13 cellular contexts compared by ENCODE assay signal in the genomic region with DNA sequence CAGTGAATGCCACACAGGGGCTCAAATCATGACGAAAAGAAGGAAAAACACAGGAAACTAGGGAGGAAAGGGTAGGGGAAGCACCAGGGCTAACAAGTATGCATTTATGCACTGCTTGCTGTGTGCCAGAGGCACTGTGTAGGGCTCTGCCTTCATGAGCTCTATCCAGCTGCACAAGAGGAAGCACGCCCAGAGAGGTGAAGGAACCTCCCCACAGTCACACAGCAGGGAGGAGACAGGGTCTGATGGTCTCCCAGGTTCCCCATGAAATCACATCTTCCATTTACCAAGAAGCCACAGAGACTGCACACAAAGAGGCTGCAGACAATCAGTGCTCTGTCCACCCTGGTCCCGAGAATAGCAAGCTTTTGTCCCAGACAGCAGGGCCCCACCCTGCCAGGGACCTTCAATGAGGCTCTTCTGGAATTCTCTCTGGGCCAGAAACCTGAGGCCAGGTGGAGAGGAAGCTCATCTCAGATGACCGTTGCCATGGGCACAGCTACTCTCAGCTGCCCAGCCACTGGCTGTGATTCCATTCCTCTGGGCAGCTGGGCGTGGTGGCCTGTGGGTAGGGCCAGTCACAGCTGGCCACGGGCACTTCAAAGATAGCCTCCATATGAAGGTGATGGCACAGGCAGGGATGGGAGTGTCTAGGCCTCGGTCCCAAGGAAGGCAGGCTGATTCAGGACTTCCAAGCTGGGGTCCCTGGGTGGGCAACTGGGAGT. TPM values are rescaled to one million over a fixed set of nuclear protein-coding genes. Genes with fewer than 3 reads are reported as not detected.
DNase-seq lines count a peak whose midpoint lies in the region; ATAC-seq and TF ChIP-seq lines count a peak whose summit lies in the region.
"Had no signal": no experiment of that assay in that cellular context is flagged by ENCODE, and none has a peak within 500 bp of the region (broad histone marks: within the 10 kb centered on the region; RNA-seq: fewer than 3 reads in every experiment).

No MANE protein-coding gene starts in this region.

- H3K36me3 ChIP-seq in mammary epithelial cell (ENCODE audit: insufficient read depth, low read length) = no peaks in the 10 kb centered on the region
- H3K36me3 ChIP-seq in HAP-1 (replicated peaks) = no peaks in the 10 kb centered on the region

- intact Hi-C loops in mammary epithelial cell (cut with micrococcal nuclease) = loop anchor here (1.0 to 10.0 kb wide), 2 partner anchors 21 to 326 kb away; no protein-coding TSS in a partner anchor
- intact Hi-C loops in activated CD4-positive, alpha-beta memory T cell treated with anti-CD3 and anti-CD28 coated beads for 36 hours (cut with micrococcal nuclease) = no loop called here

- peak overlapping the region; percentile 46 for H3K9ac ChIP-seq in mammary epithelial cell (ENCODE audit: insufficient read depth, low read length)

- WGBS in mammary epithelial cell (ENCODE audit: low coverage, missing lambda C conversion rate) = 55% methylated on average over 3 of the region's 7 CpGs

- ATAC-seq in HG03521 (IDR thresholded peaks at IDR 0.05; ENCODE audit: unreplicated experiment) = no peak
- no peak for ATAC-seq in HG02798 (IDR thresholded peaks at IDR 0.05; ENCODE audit: poor library complexity, unreplicated experiment)

- no peaks in the 10 kb centered on the region for H3K27me3 ChIP-seq in mammary epithelial cell (ENCODE audit: insufficient read depth, low read length)
- no peaks in the 10 kb centered on the region for H3K27me3 ChIP-seq in HAP-1 (ENCODE audit: low read depth)

- no peak overlapping the region for H3K27ac Mint-ChIP-seq in activated CD4-positive, alpha-beta memory T cell treated with anti-CD3 and anti-CD28 coated beads for 36 hours
- H3K27ac Mint-ChIP-seq: CD4-positive, alpha-beta T cell; dendritic cell treated with granulocyte-macrophage colony-stimulating factor and Interleukin-4, amounts not matched to agents 40 ng/mL and 50 ng/mL, for 4 days had no signal

- H3K79me2 ChIP-seq in mammary epithelial cell (ENCODE audit: insufficient read depth, low read length) = no peaks in the 10 kb centered on the region

- CTCF ChIA-PET in mammary epithelial cell (lab: Charles Lee; ENCODE audit: low non-redundant PET) = no interaction called here
- CTCF ChIA-PET in activated CD4-positive, alpha-beta memory T cell treated with anti-CD3 and anti-CD28 coated beads for 36 hours (lab: Charles Lee) = interaction anchor here (0.6 to 7.7 kb wide), 3 partner anchors 17 to 412 kb away, joined by 3 to 92 read pairs (median 83); no protein-coding TSS in a partner anchor

- TF ChIP-seq CTCF in mammary epithelial cell (conservative IDR thresholded peaks at IDR 0.05 in 1 of 2, IDR thresholded peaks at IDR 0.05 in 1 of 2; ENCODE audit: extremely low read depth in 1 of 2, insufficient read depth in 1 of 2, low read depth in 1 of 2, low read length in 2 of 2) = no peak

- no peaks in the 10 kb centered on the region for H4K20me1 ChIP-seq in mammary epithelial cell (ENCODE audit: insufficient read depth, low read length)

- H3K4me1 Mint-ChIP-seq in activated CD4-positive, alpha-beta memory T cell treated with anti-CD3 and anti-CD28 coated beads for 36 hours (ENCODE audit: low read depth) = peaks cover 1% of the 10 kb centered on the region

- POLR2A ChIA-PET in activated CD4-positive, alpha-beta memory T cell treated with anti-CD3 and anti-CD28 coated beads for 36 hours (lab: Charles Lee) = no interaction called here

- H3K4me3 Mint-ChIP-seq in activated CD4-positive, alpha-beta memory T cell treated with anti-CD3 and anti-CD28 coated beads for 36 hours = no peak overlapping the region
- H3K4me3 Mint-ChIP-seq: CD4-positive, alpha-beta T cell; dendritic cell treated with granulocyte-macrophage colony-stimulating factor and Interleukin-4, amounts not matched to agents 40 ng/mL and 50 ng/mL, for 4 days had no signal

- H3K9me3 ChIP-seq in mammary epithelial cell (replicated peaks; ENCODE audit: insufficient read depth, low read length) = no peaks in the 10 kb centered on the region
- no peaks in the 10 kb centered on the region for H3K9me3 ChIP-seq in HAP-1
- H3K9me3 ChIP-seq: psoas muscle had no signal

- H3K27ac ChIP-seq in mammary epithelial cell (ENCODE audit: insufficient read depth, low read depth, low read length) = peak overlapping the region; percentile 55
- H3K27ac ChIP-seq: psoas muscle had no signal

- H3K36me3 Mint-ChIP-seq in activated CD4-positive, alpha-beta memory T cell treated with anti-CD3 and anti-CD28 coated beads for 36 hours = no peaks in the 10 kb centered on the region

- dilution Hi-C loops in mammary epithelial cell (cut with HindIII; ENCODE audit: low sequenced_read_pairs) = no loop called here

- no TSS peak for BruUV-seq in mammary epithelial cell (replicated peaks; lab: Mats Ljungman, UMichigan)

- in situ Hi-C loops in mammary epithelial cell (cut with MboI; ENCODE audit: low sequenced_read_pairs in 2 of 2) = loop anchor here in 1 of 2 donors (5.0 kb wide), 1 partner anchor 38 kb away; no protein-coding TSS in a partner anchor
- in situ Hi-C loops in HAP-1 (cut with MboI; ENCODE audit: low sequenced_read_pairs) = no loop called here

- H3K4me1 ChIP-seq in mammary epithelial cell (ENCODE audit: insufficient read depth, low read length) = peaks cover 40% of the 10 kb centered on the region
- no peaks in the 10 kb centered on the region for H3K4me1 ChIP-seq in HAP-1

- H3K4me3 ChIP-seq in mammary epithelial cell (replicated peaks in 1 of 3; ENCODE audit: insufficient read depth in 1 of 3, low read depth in 2 of 3, low read length in 3 of 3) = no peak overlapping the region
- no peak overlapping the region for H3K4me3 ChIP-seq in HAP-1
- H3K4me3 ChIP-seq: lung, psoas muscle had no signal

- peak; percentile 65 for DNase-seq in ELF-1 (ENCODE audit: low read depth, low spot score)
- DNase-seq in NCI-H2107 (lab: John Stamatoyannopoulos, UW) = peak; percentile 23
- DNase-seq in mammary epithelial cell = peak; percentile 90
- DNase-seq in pons (ENCODE audit: low spot score) = peak; percentile 85
- no peak for DNase-seq in activated CD4-positive, alpha-beta memory T cell treated with anti-CD3 and anti-CD28 coated beads for 36 hours
- no peak for DNase-seq in HAP-1 (ENCODE audit: low spot score in 2 of 2)
- DNase-seq: CD4-positive, alpha-beta T cell; psoas muscle had no signal

- H3K9me3 Mint-ChIP-seq in activated CD4-positive, alpha-beta memory T cell treated with anti-CD3 and anti-CD28 coated beads for 36 hours = no peaks in the 10 kb centered on the region
- H3K9me3 Mint-ChIP-seq: CD4-positive, alpha-beta T cell; dendritic cell treated with granulocyte-macrophage colony-stimulating factor and Interleukin-4, amounts not matched to agents 40 ng/mL and 50 ng/mL, for 4 days had no signal

- peak overlapping the region; percentile 24 for H2AFZ ChIP-seq in mammary epithelial cell (ENCODE audit: low read depth, low read length)

- no peaks in the 10 kb centered on the region for H3K27me3 Mint-ChIP-seq in activated CD4-positive, alpha-beta memory T cell treated with anti-CD3 and anti-CD28 coated beads for 36 hours
- H3K27me3 Mint-ChIP-seq: dendritic cell treated with granulocyte-macrophage colony-stimulating factor and Interleukin-4, amounts not matched to agents 40 ng/mL and 50 ng/mL, for 4 days had no signal

- H3K4me2 ChIP-seq in mammary epithelial cell (ENCODE audit: insufficient read depth, low read depth, low read length) = peak overlapping the region; percentile 21

RNA-seq across cellular contexts. Expression of a gene that starts 7.3 kb away (rescaled TPM):
- 1 to 10 TPM; 3.5 to 9.5 TPM for total RNA-seq in mammary epithelial cell
- 12.1 TPM for polyA plus RNA-seq in mammary epithelial cell
- 4.7 TPM for polyA minus RNA-seq in mammary epithelial cell
- total RNA-seq in activated CD4-positive, alpha-beta memory T cell treated with anti-CD3 and anti-CD28 coated beads for 36 hours = not detected
- total RNA-seq: CD4-positive, alpha-beta T cell; T-helper 2 cell treated with Interferon-gamma antibody and Interleukin-4, amounts not matched to agents 100 ng/mL and 5 ng/mL, for 36 hours had no signal

RNA-seq across cellular contexts. Expression of a gene that starts 39.8 kb away (rescaled TPM):
- total RNA-seq in mammary epithelial cell = 10 to 100 TPM; 60.2 to 63.8 TPM
- polyA plus RNA-seq in mammary epithelial cell = 63.0 TPM
- polyA minus RNA-seq in mammary epithelial cell = 65.7 TPM
- 10 to 100 TPM; 20.9 to 21.1 TPM for total RNA-seq in activated CD4-positive, alpha-beta memory T cell treated with anti-CD3 and anti-CD28 coated beads for 36 hours

RNA-seq across cellular contexts. Expression of a gene that starts 59.6 kb away (rescaled TPM):
- 10 to 100 TPM in 1 of 2 donors, 1 to 10 TPM in 1; 4.0 to 19.4 TPM for total RNA-seq in mammary epithelial cell
- 8.9 TPM for polyA plus RNA-seq in mammary epithelial cell
- 7.4 TPM for polyA minus RNA-seq in mammary epithelial cell
- 10 to 100 TPM; 21.2 to 21.3 TPM for total RNA-seq in activated CD4-positive, alpha-beta memory T cell treated with anti-CD3 and anti-CD28 coated beads for 36 hours

Comparison
In these comparisons a context has a peak if more than half of its experiments do, and no peak if none do; other contexts are left out.
1. DNase-seq: peak in ELF-1 (single experiment), NCI-H2107 (single experiment), mammary epithelial cell (single experiment) and pons (single experiment); none in activated CD4-positive, alpha-beta memory T cell treated with anti-CD3 and anti-CD28 coated beads for 36 hours (single experiment) and HAP-1 (0 of 2).
2. RNA of a gene that starts 7.3 kb away (total RNA-seq): 3.5 to 9.5 TPM in mammary epithelial cell; not detected in activated CD4-positive, alpha-beta memory T cell treated with anti-CD3 and anti-CD28 coated beads for 36 hours; every median in the first group is over 4 times any median in the second.